In genomic region chr4:53937918-53938317, GRCh38 we compare ENCODE assay signal across 16 cellular contexts.
A peak's percentile ranks its signal among the peaks of the same experiment; 100 is the strongest.
DNase-seq lines count a peak whose midpoint lies in the region; ATAC-seq, FAIRE-seq and TF ChIP-seq lines count a peak whose summit lies in the region.
"Had no signal": no experiment of that assay in that cellular context is flagged by ENCODE, and none has a peak within 500 bp of the region (broad histone marks: within the 10 kb centered on the region; RNA-seq: fewer than 3 reads in every experiment).

No MANE protein-coding gene starts in this region.

- FAIRE-seq in bronchial epithelial cell (lab: Jason Lieb, UNC), result no peak

- 0 out of 2 replicates have a peak overlapping the region, but pooled peaks have one; percentile 21 for H2BK20ac ChIP-seq in IMR-90 (ENCODE audit: low read depth, low read length)

- H4K5ac ChIP-seq in IMR-90 (ENCODE audit: low read depth, low read length) (no peak overlapping the region), mesendoderm (ENCODE audit: low read length) (no peak overlapping the region)

- peak; percentile 34 for TF ChIP-seq RAD21 in IMR-90 (IDR thresholded peaks at IDR 0.05; ENCODE audit: low read length)

- H4K20me1 ChIP-seq in IMR-90 (ENCODE audit: insufficient read depth, low read length), result no peaks in the 10 kb centered on the region

- H3K79me1 ChIP-seq in IMR-90 (ENCODE audit: low read depth in 1 of 2, low read length in 2 of 2) (peaks cover 0 to 4% of the 10 kb centered on the region in 2 experiments; a peak in 1 of 4 replicates), mesendoderm (ENCODE audit: low read length) (no peaks in the 10 kb centered on the region)

- H3K27me3 ChIP-seq in IMR-90 (ENCODE audit: control insufficient read depth, insufficient read depth, low read length) (no peaks in the 10 kb centered on the region), bronchial epithelial cell (ENCODE audit: control insufficient read depth, insufficient read depth, low read length) (no peaks in the 10 kb centered on the region), mesendoderm (ENCODE audit: insufficient read depth, low read length, poor library complexity) (no peaks in the 10 kb centered on the region)
- H3K27me3 ChIP-seq: SJSA1 had no signal

- no peak for TF ChIP-seq POLR2A in IMR-90 (IDR thresholded peaks at IDR 0.05; ENCODE audit: low read depth, low read length)

- H3K18ac ChIP-seq in IMR-90 (ENCODE audit: low read depth, low read length), result no peak overlapping the region
- no peak overlapping the region for H3K18ac ChIP-seq in mesendoderm (ENCODE audit: low read length)

- H3K14ac ChIP-seq in IMR-90 (replicated peaks; ENCODE audit: low read depth, low read length), result no peak overlapping the region

- peaks cover 5% of the 10 kb centered on the region; the same call in 1 of the 2 replicates for H3K9me1 ChIP-seq in IMR-90 (ENCODE audit: insufficient read depth, low read length)

- H3K4me1 ChIP-seq in IMR-90 (ENCODE audit: control insufficient read depth, insufficient read depth, low read length) (peaks cover 9% of the 10 kb centered on the region), mesendoderm (ENCODE audit: control insufficient read depth, low read depth, low read length) (no peaks in the 10 kb centered on the region)
- H3K4me1 ChIP-seq: lower lobe of right lung, SJSA1 had no signal

- H3K4me2 ChIP-seq in IMR-90 (ENCODE audit: low read depth, low read length) (peak overlapping the region; percentile 53), mesendoderm (ENCODE audit: low read length) (no peak overlapping the region)
- H3K4me2 ChIP-seq: KMS-11 had no signal

- DNase-seq in AG08396 (ENCODE audit: low spot score) (peak; percentile 36), IMR-90 (peak; percentile 95), bronchial epithelial cell (ENCODE audit: low read depth) (peak; percentile 51), mesendoderm (peak; percentile 93), mesenteric fat pad (ENCODE audit: low spot score) (no peak), endothelial cell (ENCODE audit: low spot score) (no peak), NCI-H69 (lab: John Stamatoyannopoulos, UW) (no peak)
- DNase-seq: activated CD4-positive, alpha-beta T cell treated with anti-CD3 and anti-CD28 coated beads, Interleukin-2, amount 50 U/mL, for 48 hours; activated T-cell treated with anti-CD3 and anti-CD28 coated beads, Interleukin-2, amount 50 U/mL, for 48 hours; lower lobe of right lung; NCI-H1417 treated with DMSO at 0.1 percent for 48 hours; NCI-H345 had no signal

- H2BK120ac ChIP-seq in IMR-90 (ENCODE audit: low read depth, low read length) (peak overlapping the region; percentile 3; the same call in 1 of the 2 replicates), mesendoderm (ENCODE audit: low read depth, low read length) (no peak overlapping the region)

- H3K23ac ChIP-seq in IMR-90 (ENCODE audit: low read depth, low read length), result no peak overlapping the region
- no peak overlapping the region for H3K23ac ChIP-seq in mesendoderm (ENCODE audit: low read length)

- intact Hi-C loops in IMR-90 (cut with micrococcal nuclease), result no loop called here

- H2AK9ac ChIP-seq in IMR-90 (replicated peaks; ENCODE audit: low read depth, low read length, poor library complexity), result no peak overlapping the region

- POLR2A ChIA-PET in IMR-90 (lab: Charles Lee; ENCODE audit: unreplicated experiment), result no interaction called here

- dilution Hi-C loops in IMR-90 (cut with HindIII; ENCODE audit: low sequenced_read_pairs, unreplicated experiment), result no loop called here

- no peaks in the 10 kb centered on the region for H3K27me3 Mint-ChIP-seq in endothelial cell (ENCODE audit: unreplicated experiment)

- CTCF ChIA-PET in IMR-90 (lab: Yijun Ruan, JAX), result no interaction called here

- TF ChIP-seq CTCF in IMR-90 (conservative IDR thresholded peaks at IDR 0.05; ENCODE audit: low read depth, low read length), result no peak
- no peak for TF ChIP-seq CTCF in bronchial epithelial cell (IDR thresholded peaks at IDR 0.05; ENCODE audit: insufficient read depth, low read length, severe bottlenecking)
- no peak for TF ChIP-seq CTCF in endothelial cell (IDR thresholded peaks at IDR 0.05; ENCODE audit: unreplicated experiment)

- H3K56ac ChIP-seq in IMR-90 (ENCODE audit: extremely low read depth, insufficient read depth, low read length), result no peak overlapping the region
- H3K56ac ChIP-seq in mesendoderm (ENCODE audit: low read length), result no peak overlapping the region

- H2BK5ac ChIP-seq in IMR-90 (ENCODE audit: low read depth, low read length, poor library complexity, severe bottlenecking), result peak overlapping the region; percentile 62
- no peak overlapping the region for H2BK5ac ChIP-seq in mesendoderm (ENCODE audit: low read length)

- H3K79me2 ChIP-seq in mesendoderm (ENCODE audit: control insufficient read depth, insufficient read depth, low read length), result no peaks in the 10 kb centered on the region

- no peak overlapping the region for H3K4me3 Mint-ChIP-seq in endothelial cell (ENCODE audit: unreplicated experiment)

- no peak overlapping the region for H3K27ac Mint-ChIP-seq in endothelial cell (ENCODE audit: unreplicated experiment)

- peak overlapping the region; percentile 1; the same call in 1 of the 2 replicates for H3K27ac ChIP-seq in IMR-90 (ENCODE audit: insufficient read depth, low read length)
- H3K27ac ChIP-seq in mesendoderm (ENCODE audit: low read depth, low read length), result no peak overlapping the region
- H3K27ac ChIP-seq: KMS-11, lower lobe of right lung, SJSA1, thoracic aorta had no signal

- H2AK5ac ChIP-seq in IMR-90 (ENCODE audit: low read depth, low read length) (no peak overlapping the region), mesendoderm (ENCODE audit: low read length) (no peak overlapping the region)

- in situ Hi-C loops in IMR-90 (cut with MboI; ENCODE audit: low sequenced_read_pairs), result no loop called here

- H3K4me3 ChIP-seq in IMR-90 (ENCODE audit: insufficient read depth, low read depth, low read length), result no peak overlapping the region
- H3K4me3 ChIP-seq in bronchial epithelial cell (ENCODE audit: low read depth, low read length), result no peak overlapping the region
- H3K4me3 ChIP-seq in mesendoderm (ENCODE audit: low read length), result no peak overlapping the region
- H3K4me3 ChIP-seq: lower lobe of right lung, SJSA1, thoracic aorta had no signal

- peak overlapping the region; percentile 9 for H2AFZ ChIP-seq in IMR-90 (replicated peaks; ENCODE audit: low read length, poor library complexity)

- no TSS peak for BruUV-seq in IMR-90 (replicated peaks; lab: Mats Ljungman, UMichigan)

- H3K4ac ChIP-seq in IMR-90 (ENCODE audit: low read depth, low read length) (peak overlapping the region; percentile 5; the same call in 1 of the 2 replicates), mesendoderm (ENCODE audit: low read depth, low read length) (no peak overlapping the region)

- H3K9me3 Mint-ChIP-seq in endothelial cell (ENCODE audit: unreplicated experiment), result no peaks in the 10 kb centered on the region

- H3K36me3 Mint-ChIP-seq in endothelial cell (ENCODE audit: low read depth, unreplicated experiment), result peaks cover 9% of the 10 kb centered on the region

- H4K91ac ChIP-seq in IMR-90 (ENCODE audit: insufficient read depth, low read depth, low read length), result no peak overlapping the region

- H3K9ac ChIP-seq in IMR-90 (ENCODE audit: low read depth, low read length) (no peak overlapping the region), mesendoderm (ENCODE audit: low read length) (no peak overlapping the region)
- H3K9ac ChIP-seq: KMS-11 had no signal

- no peaks in the 10 kb centered on the region for H3K4me1 Mint-ChIP-seq in endothelial cell (ENCODE audit: unreplicated experiment)

- H3K36me3 ChIP-seq in IMR-90 (ENCODE audit: control insufficient read depth, insufficient read depth, low read length) (no peaks in the 10 kb centered on the region), bronchial epithelial cell (ENCODE audit: control insufficient read depth, insufficient read depth, low read length) (no peaks in the 10 kb centered on the region), mesendoderm (ENCODE audit: control insufficient read depth, insufficient read depth, low read length) (no peaks in the 10 kb centered on the region)
- H3K36me3 ChIP-seq: lower lobe of right lung, SJSA1, thoracic aorta had no signal

- no peaks in the 10 kb centered on the region; the same call in 1 of the 2 replicates for H3K9me3 ChIP-seq in IMR-90 (ENCODE audit: control insufficient read depth, insufficient read depth, low read length)

- H4K8ac ChIP-seq in IMR-90 (ENCODE audit: low read depth in 2 of 2, low read length in 2 of 2), result 0 out of 4 replicates have a peak overlapping the region, but pooled peaks of 1 of the 2 experiments have one; percentile 4
- no peak overlapping the region for H4K8ac ChIP-seq in mesendoderm (ENCODE audit: low read depth, low read length)

- ATAC-seq in IMR-90 (ENCODE audit: low read depth), result peak; percentile 88
- no peak for ATAC-seq in HG03565 (IDR thresholded peaks at IDR 0.05; ENCODE audit: unreplicated experiment)
- ATAC-seq: lower lobe of right lung had no signal

- H2BK15ac ChIP-seq in IMR-90 (ENCODE audit: low read depth, low read length) (no peak overlapping the region), mesendoderm (replicated peaks; ENCODE audit: low read depth) (no peak overlapping the region)

- WGBS in IMR-90 (ENCODE audit: extremely low coverage in 2 of 2, insufficient read length in 1 of 2), 2 experiments, result no CpG with 5 or more reads among the region's 7 CpGs
- no CpG with 5 or more reads among the region's 7 CpGs for WGBS in mesendoderm (ENCODE audit: extremely low coverage, insufficient coverage, low lambda C conversion rate)

TF ChIP-seq in IMR-90, 13 proteins besides CTCF, POLR2A, EP300 and RAD21:
- TF ChIP-seq MAZ (IDR thresholded peaks at IDR 0.05; ENCODE audit: borderline replicate concordance, low read depth, low read length) (peak; percentile 53), SMC3 (IDR thresholded peaks at IDR 0.05; ENCODE audit: low read depth, low read length) (no peak; the same call in 1 of the 2 replicates), MAFK (IDR thresholded peaks at IDR 0.05; ENCODE audit: low read depth, low read length) (no peak; the same call in 1 of the 2 replicates), CEBPB (IDR thresholded peaks at IDR 0.05; ENCODE audit: low read depth, low read length) (peak; percentile 18; the same call in 1 of the 2 replicates), NFE2L2 (IDR thresholded peaks at IDR 0.05; ENCODE audit: low read depth, low read length) (peak; percentile 35; the same call in 1 of the 2 replicates), BHLHE40 (IDR thresholded peaks at IDR 0.05; ENCODE audit: low read depth, low read length) (peak; percentile 80), FOS (IDR thresholded peaks at IDR 0.05; ENCODE audit: low read depth, low read length) (peak; percentile 93), RFX5 (IDR thresholded peaks at IDR 0.05; ENCODE audit: low read depth, low read length) (no peak)

Comparison
In these comparisons a context has a peak if more than half of its experiments do, and no peak if none do; other contexts are left out.
1. DNase-seq: peak in AG08396 (single experiment), IMR-90 (single experiment), bronchial epithelial cell (single experiment) and mesendoderm (single experiment); none in mesenteric fat pad (single experiment), endothelial cell (single experiment) and NCI-H69 (single experiment).